Comparison of ENCODE assay signal across 8 cellular contexts in genomic region chr15:75450307-75451201, GRCh38. TPM values are rescaled to one million over a fixed set of nuclear protein-coding genes. Genes with fewer than 3 reads are reported as not detected.
DNase-seq lines count a peak whose midpoint lies in the region; ATAC-seq and TF ChIP-seq lines count a peak whose summit lies in the region.

No MANE protein-coding gene starts in this region.

- H3K27ac ChIP-seq in WERI-Rb-1 (peak overlapping the region; percentile 66), breast epithelium (peak overlapping the region; percentile 98 to 99), skin epidermis (peak overlapping the region in 20 of 21 experiments; percentile 81 to 98 (median 94))

- no peaks in the 10 kb centered on the region for H3K4me1 ChIP-seq in breast epithelium

- H3K36me3 ChIP-seq in WERI-Rb-1 = peaks cover 11% of the 10 kb centered on the region
- no peaks in the 10 kb centered on the region for H3K36me3 ChIP-seq in breast epithelium

- peak overlapping the region; percentile 79 for H3K4me3 ChIP-seq in WERI-Rb-1 (ENCODE audit: low read depth, low read length)
- H3K4me3 ChIP-seq in breast epithelium = peak overlapping the region; percentile 78 to 94 (median 89)
- peak overlapping the region; percentile 66 to 97 (median 88) for H3K4me3 ChIP-seq in skin epidermis

- TF ChIP-seq CTCF in WERI-Rb-1 (IDR thresholded peaks at IDR 0.05; ENCODE audit: low read depth, low read length) = no peak
- no peak for TF ChIP-seq CTCF in breast epithelium (IDR thresholded peaks at IDR 0.05)

- H3K27me3 ChIP-seq in WERI-Rb-1 (ENCODE audit: insufficient read depth, low read depth, severe bottlenecking) (no peaks in the 10 kb centered on the region), breast epithelium (no peaks in the 10 kb centered on the region)

- peak; percentile 98 for DNase-seq in NCI-H2227 (lab: John Stamatoyannopoulos, UW; ENCODE audit: unreplicated experiment)
- peak; percentile 99 for DNase-seq in WERI-Rb-1
- peak; percentile 98 for DNase-seq in breast epithelium (ENCODE audit: low spot score in 2 of 2)
- DNase-seq in iPS-NIHi7 (ENCODE audit: extremely low spot score) = peak; percentile 89

- intact Hi-C loops in breast epithelium (cut with DNase I; ENCODE audit: low total_unique reads) = no loop called here

- ATAC-seq in GM18502 (IDR thresholded peaks at IDR 0.05; ENCODE audit: poor library complexity, unreplicated experiment) (peak; percentile 22), HG03103 (IDR thresholded peaks at IDR 0.05; ENCODE audit: low read depth, unreplicated experiment) (peak; percentile 24), HG03520 (IDR thresholded peaks at IDR 0.05; ENCODE audit: unreplicated experiment) (no peak)

- H3K9me3 ChIP-seq in WERI-Rb-1 (ENCODE audit: severe bottlenecking) (no peaks in the 10 kb centered on the region), breast epithelium (no peaks in the 10 kb centered on the region)

- no peak for TF ChIP-seq POLR2A in breast epithelium (IDR thresholded peaks at IDR 0.05)

RNA-seq across cellular contexts. Expression of gene SIN3A, which starts 0.9 kb away (rescaled TPM):
- 10 to 100 TPM; 40.2 to 66.9 (median 49.5) TPM for total RNA-seq in breast epithelium
